Comparison of ENCODE assay signal across 8 cellular contexts in genomic region chr9:127452481-127453092, GRCh38. TPM values are rescaled to one million over a fixed set of nuclear protein-coding genes. Genes with fewer than 3 reads are reported as not detected.
DNase-seq lines count a peak whose midpoint lies in the region; ATAC-seq, FAIRE-seq and TF ChIP-seq lines count a peak whose summit lies in the region.

No MANE protein-coding gene starts in this region.

- H4K8ac ChIP-seq in H1 (ENCODE audit: extremely low read depth, insufficient read depth, low read length) = no peak overlapping the region

- H3K4ac ChIP-seq in H1 (replicated peaks; ENCODE audit: insufficient read length, low read depth, low read length) = no peak overlapping the region

- 72% methylated on average over 7 of the region's 7 CpGs; no CpG with 5 or more reads in 1 of the 2 experiments for WGBS in H1 (ENCODE audit: extremely low coverage in 1 of 2, insufficient coverage in 1 of 2, insufficient read length in 1 of 2, insufficient replicate concordance in 2 of 2, low coverage in 1 of 2, low lambda C conversion rate in 2 of 2, missing lambda C conversion rate in 1 of 2), 2 experiments

- intact Hi-C loops in OCI-LY7 (cut with micrococcal nuclease; ENCODE audit: unreplicated experiment) = no loop called here
- intact Hi-C loops in naive thymus-derived CD4-positive, alpha-beta T cell (cut with micrococcal nuclease) = loop anchor here (5.0 to 10.0 kb wide), 6 partner anchors 115 to 825 kb away; partner anchors contain the start of genes CDK9 (in 1 of the 2), GOLGA2 (in 1 of the 2), SWI5 (in 1 of the 2) and ZBTB43 (in 1 of the 2)

- H3K27ac Mint-ChIP-seq in naive thymus-derived CD4-positive, alpha-beta T cell = peak overlapping the region; percentile 43 to 97 (median 92)

- no peak for TF ChIP-seq RAD21 in H1 (IDR thresholded peaks at IDR 0.05 in 1 of 2, conservative IDR thresholded peaks at IDR 0.05 in 1 of 2; ENCODE audit: low read depth in 2 of 2, low read length in 2 of 2)

- H3K9me3 ChIP-seq in OCI-LY7 (ENCODE audit: low read length) = no peaks in the 10 kb centered on the region
- no peaks in the 10 kb centered on the region for H3K9me3 ChIP-seq in H1 (ENCODE audit: insufficient read depth in 2 of 2, low read depth in 1 of 2, low read length in 1 of 2)
- no peaks in the 10 kb centered on the region for H3K9me3 ChIP-seq in naive thymus-derived CD4-positive, alpha-beta T cell (ENCODE audit: control insufficient read depth in 2 of 3, low read length in 3 of 3)

- no peak for DNase-seq in H7
- no peak for DNase-seq in OCI-LY7 (ENCODE audit: low spot score)
- no peak for DNase-seq in H1 (ENCODE audit: low read depth in 1 of 2, low spot score in 2 of 2)
- DNase-seq in naive thymus-derived CD4-positive, alpha-beta T cell = peak in 1 of 9 donors; percentile 25
- DNase-seq in inferior parietal cortex (ENCODE audit: extremely low spot score) = no peak
- no peak for DNase-seq in T1000 (lab: John Stamatoyannopoulos, UW)
- DNase-seq in AG08395 (ENCODE audit: low spot score) = no peak

- H3K79me1 ChIP-seq in H1 (ENCODE audit: low read depth, low read length) = peaks cover 7% of the 10 kb centered on the region; the same call in 1 of the 2 replicates

- H3K27me3 ChIP-seq in H7 (ENCODE audit: control insufficient read depth, insufficient read depth, low read length) = no peaks in the 10 kb centered on the region
- H3K27me3 ChIP-seq in H1 (replicated peaks in 1 of 4; ENCODE audit: control insufficient read depth in 3 of 4, extremely low read depth in 1 of 4, insufficient read depth in 3 of 4, low read length in 3 of 4) = no peaks in the 10 kb centered on the region
- H3K27me3 ChIP-seq in naive thymus-derived CD4-positive, alpha-beta T cell (ENCODE audit: control insufficient read depth in 2 of 2, insufficient read depth in 2 of 2, low read length in 2 of 2) = no peaks in the 10 kb centered on the region

- peaks cover 5 to 40% (median 20%) of the 10 kb centered on the region in 5 donors for H3K36me3 Mint-ChIP-seq in naive thymus-derived CD4-positive, alpha-beta T cell

- no peak overlapping the region for H2BK120ac ChIP-seq in H1 (replicated peaks; ENCODE audit: low read depth, low read length)

- H3K4me3 ChIP-seq in H7 (ENCODE audit: insufficient read depth, low read depth, low read length) = peak overlapping the region; percentile 99
- H3K4me3 ChIP-seq in OCI-LY7 (ENCODE audit: low read depth, low read length, poor library complexity, severe bottlenecking) = peak overlapping the region; percentile 99
- H3K4me3 ChIP-seq in H1 (ENCODE audit: extremely low read depth in 1 of 4, insufficient read depth in 2 of 4, low read depth in 3 of 4, low read length in 4 of 4) = peak overlapping the region; percentile 85 to 99 (median 88); a peak in 7 of 8 replicates
- H3K4me3 ChIP-seq in naive thymus-derived CD4-positive, alpha-beta T cell (ENCODE audit: low read length) = peak overlapping the region; percentile 75

- peaks cover 34% of the 10 kb centered on the region for H4K20me1 ChIP-seq in OCI-LY7 (ENCODE audit: insufficient read depth, low read length)
- H4K20me1 ChIP-seq in H1 (replicated peaks in 1 of 2; ENCODE audit: control insufficient read depth in 1 of 2, insufficient read depth in 2 of 2, low read length in 2 of 2) = peaks cover 16 to 22% of the 10 kb centered on the region in 2 experiments

- H4K5ac ChIP-seq in H1 (ENCODE audit: insufficient read length, low read depth, low read length) = no peak overlapping the region

- peaks cover 40% of the 10 kb centered on the region for H3K79me2 ChIP-seq in OCI-LY7 (ENCODE audit: insufficient read depth, low read depth, low read length)
- H3K79me2 ChIP-seq in H1 (ENCODE audit: control insufficient read depth in 1 of 2, insufficient read depth in 2 of 2, low read length in 2 of 2) = peaks cover 17 to 38% of the 10 kb centered on the region in 2 experiments

- BruUV-seq in OCI-LY7 (replicated peaks; lab: Mats Ljungman, UMichigan) = no TSS peak

- TF ChIP-seq POLR2A in H1 (IDR thresholded peaks at IDR 0.05; ENCODE audit: control extremely low read depth in 1 of 2, low read depth in 2 of 2, low read length in 2 of 2) = no peak

- H3K4me2 ChIP-seq in OCI-LY7 (ENCODE audit: low read length) = peak overlapping the region; percentile 66
- peak overlapping the region; percentile 95 to 100 for H3K4me2 ChIP-seq in H1 (ENCODE audit: insufficient read depth in 1 of 2, low read depth in 2 of 2, low read length in 2 of 2)

- no peak for FAIRE-seq in H1 (lab: Jason Lieb, UNC)

- H3K36me3 ChIP-seq in H7 (replicated peaks; ENCODE audit: control insufficient read depth, insufficient read depth, low read length) = peaks cover 28% of the 10 kb centered on the region
- H3K36me3 ChIP-seq in OCI-LY7 (ENCODE audit: insufficient read depth, low read length) = peaks cover 54% of the 10 kb centered on the region
- H3K36me3 ChIP-seq in H1 (ENCODE audit: control insufficient read depth in 2 of 4, insufficient read depth in 4 of 4, low read length in 3 of 4) = peaks cover 25 to 42% (median 28%) of the 10 kb centered on the region in 4 experiments
- peaks cover 15 to 37% (median 23%) of the 10 kb centered on the region in 3 experiments for H3K36me3 ChIP-seq in naive thymus-derived CD4-positive, alpha-beta T cell (ENCODE audit: control insufficient read depth in 2 of 3, insufficient read depth in 3 of 3, low read length in 3 of 3)

- POLR2A ChIA-PET in OCI-LY7 (lab: Charles Lee) = interaction anchor here (1.0 to 3.1 kb wide), 2 partner anchors 56 to 326 kb away, joined by 4 to 9 read pairs; partner anchors contain the start of genes SH2D3C and SLC2A8
- POLR2A ChIA-PET in H1 (lab: Charles Lee; ENCODE audit: partially characterized antibody) = interaction anchor here (0.9 to 9.0 kb wide), 16 partner anchors 10 to 511 kb away, joined by 3 to 125 read pairs (median 7); partner anchors contain the start of genes SLC2A8 and ZNF79
- POLR2A ChIA-PET in naive thymus-derived CD4-positive, alpha-beta T cell (lab: Charles Lee) = interaction anchor here (2.0 kb wide), 1 partner anchor 208 kb away, joined by 9 read pairs; no protein-coding TSS in a partner anchor

- CTCF ChIA-PET in OCI-LY7 (lab: Charles Lee; ENCODE audit: unreplicated experiment) (no interaction called here), H1 (lab: Charles Lee; ENCODE audit: partially characterized antibody) (interaction anchor here (0.9 to 1.7 kb wide), 2 partner anchors 11 to 37 kb away, joined by 3 to 5 read pairs; no protein-coding TSS in a partner anchor)
- CTCF ChIA-PET in naive thymus-derived CD4-positive, alpha-beta T cell (lab: Charles Lee) = no interaction called here

- peak overlapping the region; percentile 29; the same call in 1 of the 2 replicates for H2BK12ac ChIP-seq in H1 (ENCODE audit: low read depth, low read length)

- H3K18ac ChIP-seq in H1 (ENCODE audit: extremely low read depth, low read length) = peak overlapping the region; percentile 68; the same call in 1 of the 2 replicates

- peak overlapping the region; percentile 70 for H4K91ac ChIP-seq in H1 (replicated peaks; ENCODE audit: insufficient read length, low read length)

- H3K4me3 Mint-ChIP-seq in naive thymus-derived CD4-positive, alpha-beta T cell = peak overlapping the region; percentile 83 to 98 (median 94)

- H3K27me3 Mint-ChIP-seq in naive thymus-derived CD4-positive, alpha-beta T cell = no peaks in the 10 kb centered on the region

- H3K9ac ChIP-seq in H1 (replicated peaks in 1 of 4; ENCODE audit: extremely low read depth in 1 of 4, low read depth in 3 of 4, low read length in 3 of 4) = no peak overlapping the region

- no peak overlapping the region for H3K14ac ChIP-seq in H1 (ENCODE audit: insufficient read length)

- H2AK5ac ChIP-seq in H1 (ENCODE audit: low read depth, low read length) = peak overlapping the region; percentile 24; the same call in 1 of the 2 replicates

- H3K23ac ChIP-seq in H1 (ENCODE audit: insufficient read length) = no peak overlapping the region

- H3K23me2 ChIP-seq in H1 (ENCODE audit: low read depth, low read length) = peaks cover 19% of the 10 kb centered on the region

- peaks cover 39% of the 10 kb centered on the region for H3K4me1 ChIP-seq in OCI-LY7 (ENCODE audit: insufficient read depth, low read length, poor library complexity, severe bottlenecking)
- H3K4me1 ChIP-seq in H1 (replicated peaks in 1 of 4; ENCODE audit: control insufficient read depth in 3 of 4, insufficient read depth in 4 of 4, low read length in 3 of 4) = peaks cover 0 to 6% (median 4%) of the 10 kb centered on the region in 4 experiments; a peak in 4 of 7 replicates
- peaks cover 21 to 25% of the 10 kb centered on the region in 2 donors for H3K4me1 ChIP-seq in naive thymus-derived CD4-positive, alpha-beta T cell (ENCODE audit: control insufficient read depth in 2 of 2, insufficient read depth in 2 of 2, low read length in 2 of 2)

- H2BK5ac ChIP-seq in H1 (ENCODE audit: low read depth, low read length) = 0 out of 2 replicates have a peak overlapping the region, but pooled peaks have one; percentile 84

- H3K27ac ChIP-seq in OCI-LY7 (ENCODE audit: low read depth, low read length, poor library complexity, severe bottlenecking) = peak overlapping the region; percentile 52
- H3K27ac ChIP-seq in H1 (ENCODE audit: low read depth, low read length) = no peak overlapping the region; the same call in 1 of the 2 replicates
- H3K27ac ChIP-seq in naive thymus-derived CD4-positive, alpha-beta T cell (ENCODE audit: low read depth, low read length) = no peak overlapping the region

- TF ChIP-seq CTCF in OCI-LY7 (conservative IDR thresholded peaks at IDR 0.05; ENCODE audit: low read length) = no peak; the same call in 1 of the 2 replicates
- no peak for TF ChIP-seq CTCF in H1 (IDR thresholded peaks at IDR 0.05; ENCODE audit: control extremely low read depth in 1 of 3, insufficient read depth in 1 of 3, low read depth in 1 of 3, low read length in 3 of 3)

- H2AFZ ChIP-seq in OCI-LY7 (ENCODE audit: low read length) = peak overlapping the region; percentile 64; the same call in 1 of the 2 replicates
- no peak overlapping the region for H2AFZ ChIP-seq in H1 (ENCODE audit: low read length)

- H3K9me3 Mint-ChIP-seq in naive thymus-derived CD4-positive, alpha-beta T cell = peaks cover 0 to 8% (median 0%) of the 10 kb centered on the region in 11 donors

- H3K9me2 ChIP-seq in OCI-LY7 (ENCODE audit: insufficient read depth, low read length) = no peaks in the 10 kb centered on the region

- ATAC-seq in naive thymus-derived CD4-positive, alpha-beta T cell = no peak
- no peak for ATAC-seq in GM21515 (IDR thresholded peaks at IDR 0.05; ENCODE audit: unreplicated experiment)

- TF ChIP-seq EP300 in H1 (IDR thresholded peaks at IDR 0.05; ENCODE audit: borderline replicate concordance in 1 of 2, low read depth in 2 of 2, low read length in 2 of 2) = no peak

- H2BK15ac ChIP-seq in H1 (ENCODE audit: low read length) = peak overlapping the region; percentile 9; the same call in 1 of the 2 replicates

- H3K4me1 Mint-ChIP-seq in naive thymus-derived CD4-positive, alpha-beta T cell = peaks cover 21 to 42% (median 39%) of the 10 kb centered on the region in 7 donors

- no peak overlapping the region for H2BK20ac ChIP-seq in H1 (ENCODE audit: low read length)

- H3K56ac ChIP-seq in H1 (replicated peaks; ENCODE audit: insufficient read length, low read depth, low read length) = no peak overlapping the region

RNA-seq across cellular contexts. Expression of gene LRSAM1, which starts 1.3 kb away (rescaled TPM):
- 15.8 and 18.5 TPM in 2 replicates for total RNA-seq in H7 (2014; rRNA removed; shearing (Covaris generic))
- 13.6 and 20.8 TPM in 2 replicates for total RNA-seq in OCI-LY7 (2014; rRNA removed; shearing (Covaris generic))
- total RNA-seq in OCI-LY7 (2022) = 32.2 and 34.1 TPM in 2 replicates
- total RNA-seq in H1 (2021; fragmentation: NEBNext Ultra II Directional; extraction: Animal tissue kit (Norgen Biotek cat#: 25700)) = 18.3 and 18.8 TPM in 2 replicates
- polyA plus RNA-seq in H1 (2011; rRNA removed) = 9.7 and 16.2 TPM in 2 replicates
- polyA plus RNA-seq in H1 (2011; cell fraction: cytosol; rRNA removed) = 14.4 TPM
- 38.1 TPM for polyA plus RNA-seq in H1 (2011; cell fraction: nucleus; rRNA removed)
- polyA plus RNA-seq in H1 (2012, experiment 1 of 2) = 13.0 to 19.6 TPM (median 17.2 TPM) in 4 replicates
- polyA plus RNA-seq in H1 (2012, experiment 2 of 2) = 17.2 TPM
- polyA plus RNA-seq in H1 (2013, experiment 1 of 2) = 10.1 TPM
- polyA plus RNA-seq in H1 (2013, experiment 2 of 2) = 9.4 TPM
- polyA minus RNA-seq in H1 (2011; rRNA and poly(A)+ RNA removed) = 9.7 and 10.9 TPM in 2 replicates
- polyA minus RNA-seq in H1 (2011; cell fraction: cytosol; rRNA and poly(A)+ RNA removed) = 12.3 TPM
- polyA minus RNA-seq in H1 (2011; cell fraction: nucleus; rRNA and poly(A)+ RNA removed) = 21.2 TPM
- 10 to 100 TPM; 15.1 to 23.3 (median 19.8) TPM for total RNA-seq in naive thymus-derived CD4-positive, alpha-beta T cell
- polyA plus RNA-seq in naive thymus-derived CD4-positive, alpha-beta T cell = 1 to 10 TPM; 4.0 to 7.7 TPM

RNA-seq across cellular contexts. Expression of gene RPL12, which starts 1.4 kb away (rescaled TPM):
- total RNA-seq in H7 (2014; rRNA removed; shearing (Covaris generic)) = 2,182 and 2,219 TPM in 2 replicates
- 1,855 and 1,868 TPM in 2 replicates for total RNA-seq in OCI-LY7 (2014; rRNA removed; shearing (Covaris generic))
- 1,622 and 1,726 TPM in 2 replicates for total RNA-seq in OCI-LY7 (2022)
- 1,993 and 2,006 TPM in 2 replicates for total RNA-seq in H1 (2021; fragmentation: NEBNext Ultra II Directional; extraction: Animal tissue kit (Norgen Biotek cat#: 25700))
- polyA plus RNA-seq in H1 (2011; rRNA removed) = 4,427 and 4,892 TPM in 2 replicates
- 5,729 TPM for polyA plus RNA-seq in H1 (2011; cell fraction: cytosol; rRNA removed)
- 1,855 TPM for polyA plus RNA-seq in H1 (2011; cell fraction: nucleus; rRNA removed)
- polyA plus RNA-seq in H1 (2012, experiment 1 of 2) = 3,132 to 3,522 TPM (median 3,375 TPM) in 4 replicates
- 5,820 TPM for polyA plus RNA-seq in H1 (2012, experiment 2 of 2)
- 3,402 TPM for polyA plus RNA-seq in H1 (2013, experiment 1 of 2)
- 3,308 TPM for polyA plus RNA-seq in H1 (2013, experiment 2 of 2)
- polyA minus RNA-seq in H1 (2011; rRNA and poly(A)+ RNA removed) = 609 and 632 TPM in 2 replicates
- 823 TPM for polyA minus RNA-seq in H1 (2011; cell fraction: cytosol; rRNA and poly(A)+ RNA removed)
- polyA minus RNA-seq in H1 (2011; cell fraction: nucleus; rRNA and poly(A)+ RNA removed) = 843 TPM
- 1,000 to 10,000 TPM; 1,005 to 1,932 (median 1,675) TPM for total RNA-seq in naive thymus-derived CD4-positive, alpha-beta T cell
- polyA plus RNA-seq in naive thymus-derived CD4-positive, alpha-beta T cell = 1,000 to 10,000 TPM; 1,937 to 1,958 TPM

RNA-seq across cellular contexts. Expression of gene ZNF79, which starts 28.4 kb away (rescaled TPM):
- 5.3 and 6.5 TPM in 2 replicates for total RNA-seq in H7 (2014; rRNA removed; shearing (Covaris generic))
- 14.1 and 14.9 TPM in 2 replicates for total RNA-seq in OCI-LY7 (2014; rRNA removed; shearing (Covaris generic))
- 9.3 and 9.4 TPM in 2 replicates for total RNA-seq in OCI-LY7 (2022)
- total RNA-seq in H1 (2021; fragmentation: NEBNext Ultra II Directional; extraction: Animal tissue kit (Norgen Biotek cat#: 25700)) = 7.4 and 7.6 TPM in 2 replicates
- 2.4 and 2.7 TPM in 2 replicates for polyA plus RNA-seq in H1 (2011; rRNA removed)
- polyA plus RNA-seq in H1 (2011; cell fraction: cytosol; rRNA removed) = 3.0 TPM
- polyA plus RNA-seq in H1 (2011; cell fraction: nucleus; rRNA removed) = 4.6 TPM
- 3.8 to 4.6 TPM (median 4.2 TPM) in 4 replicates for polyA plus RNA-seq in H1 (2012, experiment 1 of 2)
- polyA plus RNA-seq in H1 (2012, experiment 2 of 2) = 0.77 TPM
- 1.8 TPM for polyA plus RNA-seq in H1 (2013, experiment 1 of 2)
- 2.0 TPM for polyA plus RNA-seq in H1 (2013, experiment 2 of 2)
- 20.6 and 21.1 TPM in 2 replicates for polyA minus RNA-seq in H1 (2011; rRNA and poly(A)+ RNA removed)
- polyA minus RNA-seq in H1 (2011; cell fraction: cytosol; rRNA and poly(A)+ RNA removed) = 6.9 TPM
- polyA minus RNA-seq in H1 (2011; cell fraction: nucleus; rRNA and poly(A)+ RNA removed) = 18.3 TPM
- 10 to 100 TPM in 3 of 5 experiments, 1 to 10 TPM in 2; 4.8 to 17.8 (median 13.6) TPM for total RNA-seq in naive thymus-derived CD4-positive, alpha-beta T cell
- 10 to 100 TPM in 1 of 2 donors, 1 to 10 TPM in 1; 5.1 to 10.8 TPM for polyA plus RNA-seq in naive thymus-derived CD4-positive, alpha-beta T cell

RNA-seq across cellular contexts. Expression of gene SLC2A8, which starts 55.6 kb away (rescaled TPM):
- total RNA-seq in H7 (2014; rRNA removed; shearing (Covaris generic)) = 18.8 and 23.3 TPM in 2 replicates
- 5.6 and 11.9 TPM in 2 replicates for total RNA-seq in OCI-LY7 (2014; rRNA removed; shearing (Covaris generic))
- 18.0 and 19.6 TPM in 2 replicates for total RNA-seq in OCI-LY7 (2022)
- 24.6 and 25.6 TPM in 2 replicates for total RNA-seq in H1 (2021; fragmentation: NEBNext Ultra II Directional; extraction: Animal tissue kit (Norgen Biotek cat#: 25700))
- polyA plus RNA-seq in H1 (2011; rRNA removed) = 30.9 and 36.4 TPM in 2 replicates
- 21.7 TPM for polyA plus RNA-seq in H1 (2011; cell fraction: cytosol; rRNA removed)
- 65.2 TPM for polyA plus RNA-seq in H1 (2011; cell fraction: nucleus; rRNA removed)
- 13.3 to 27.8 TPM (median 23.7 TPM) in 4 replicates for polyA plus RNA-seq in H1 (2012, experiment 1 of 2)
- 25.4 TPM for polyA plus RNA-seq in H1 (2012, experiment 2 of 2)
- 24.7 TPM for polyA plus RNA-seq in H1 (2013, experiment 1 of 2)
- 24.9 TPM for polyA plus RNA-seq in H1 (2013, experiment 2 of 2)
- polyA minus RNA-seq in H1 (2011; rRNA and poly(A)+ RNA removed) = 18.3 and 19.1 TPM in 2 replicates
- polyA minus RNA-seq in H1 (2011; cell fraction: cytosol; rRNA and poly(A)+ RNA removed) = 19.2 TPM
- 24.4 TPM for polyA minus RNA-seq in H1 (2011; cell fraction: nucleus; rRNA and poly(A)+ RNA removed)
- 1 to 10 TPM in 3 of 5 experiments, under 1 TPM in 2; 0.27 to 4.8 (median 1.3) TPM for total RNA-seq in naive thymus-derived CD4-positive, alpha-beta T cell
- not detected for polyA plus RNA-seq in naive thymus-derived CD4-positive, alpha-beta T cell
